ENCODE assay signal across 8 cellular contexts in genomic region chr19:51777570-51778460, GRCh38. TPM values are rescaled to one million over a fixed set of nuclear protein-coding genes. Genes with fewer than 3 reads are reported as not detected.
DNase-seq lines count a peak whose midpoint lies in the region; ATAC-seq and TF ChIP-seq lines count a peak whose summit lies in the region.

No MANE protein-coding gene starts in this region.

- in situ Hi-C loops in astrocyte of the cerebellum (cut with HindIII; ENCODE audit: low sequenced_read_pairs), result no loop called here

- no peaks in the 10 kb centered on the region for H3K27me3 ChIP-seq in GM06990 (replicated peaks; ENCODE audit: control insufficient read depth, insufficient read depth, low read length)
- H3K27me3 ChIP-seq in hepatocyte, result peaks cover 8% of the 10 kb centered on the region

- no peaks in the 10 kb centered on the region for H3K36me3 ChIP-seq in GM06990 (ENCODE audit: control insufficient read depth, insufficient read depth, low read length)
- no peaks in the 10 kb centered on the region for H3K36me3 ChIP-seq in hepatocyte (replicated peaks; ENCODE audit: insufficient read depth, low read depth)

- no peak for DNase-seq in GM06990 (ENCODE audit: extremely low read depth, insufficient read length)
- DNase-seq in NAMALWA (ENCODE audit: low spot score), result peak; percentile 65
- DNase-seq in SKM-1 (lab: John Stamatoyannopoulos, UW; ENCODE audit: unreplicated experiment), result peak; percentile 47
- DNase-seq in astrocyte of the cerebellum (ENCODE audit: low read depth), result peak; percentile 81
- peak; percentile 91 for DNase-seq in hepatocyte (ENCODE audit: low spot score)
- DNase-seq in retina, result peak; percentile 66

- H3K9me3 ChIP-seq in hepatocyte (ENCODE audit: low read depth), result no peaks in the 10 kb centered on the region

- no peak overlapping the region for H3K27ac ChIP-seq in hepatocyte

- H3K4me2 ChIP-seq in hepatocyte, result no peak overlapping the region

- no peak for ATAC-seq in HG03139 (IDR thresholded peaks at IDR 0.05; ENCODE audit: unreplicated experiment)
- no peak for ATAC-seq in HG02840 (IDR thresholded peaks at IDR 0.05; ENCODE audit: low FRiP score, unreplicated experiment)

- H3K4me3 ChIP-seq in GM06990 (replicated peaks; ENCODE audit: low read depth, low read length) (no peak overlapping the region), astrocyte of the cerebellum (ENCODE audit: low read depth, low read length) (no peak overlapping the region), hepatocyte (no peak overlapping the region)

- no peak overlapping the region for H2AFZ ChIP-seq in hepatocyte

- no peaks in the 10 kb centered on the region for H3K79me2 ChIP-seq in hepatocyte

- no peaks in the 10 kb centered on the region for H3K9me2 ChIP-seq in hepatocyte (replicated peaks; ENCODE audit: insufficient read depth)

- H4K20me1 ChIP-seq in hepatocyte (ENCODE audit: insufficient read depth, poor library complexity, severe bottlenecking), result no peaks in the 10 kb centered on the region

- no peaks in the 10 kb centered on the region for H3K4me1 ChIP-seq in hepatocyte (ENCODE audit: insufficient read depth)

- TF ChIP-seq CTCF in GM06990 (IDR thresholded peaks at IDR 0.05; ENCODE audit: insufficient read depth, low read length, poor library complexity, severe bottlenecking), result peak; percentile 65
- TF ChIP-seq CTCF in astrocyte of the cerebellum (IDR thresholded peaks at IDR 0.05; ENCODE audit: low read depth, low read length, missing control alignments), result peak; percentile 64
- TF ChIP-seq CTCF in hepatocyte (IDR thresholded peaks at IDR 0.05; ENCODE audit: poor library complexity), result peak; percentile 84

- WGBS in hepatocyte (ENCODE audit: low lambda C conversion rate, missing lambda C conversion rate), result 46% methylated on average over 23 of the region's 23 CpGs

RNA-seq across cellular contexts. Expression of gene FPR2, which starts 16.8 kb away (rescaled TPM):
- not detected in 2 replicates for total RNA-seq in hepatocyte
- not detected in 2 replicates for polyA plus RNA-seq in hepatocyte

RNA-seq across cellular contexts. Expression of gene FPR3, which starts 17.1 kb away (rescaled TPM):
- not detected in 2 replicates for total RNA-seq in hepatocyte
- not detected in 2 replicates for polyA plus RNA-seq in hepatocyte

RNA-seq across cellular contexts. Expression of gene FPR1, which starts 26.1 kb away (rescaled TPM):
- 0.24 and 0.53 TPM in 2 replicates for total RNA-seq in hepatocyte
- 1.7 and 2.6 TPM in 2 replicates for polyA plus RNA-seq in hepatocyte

RNA-seq across cellular contexts. Expression of gene HAS1, which starts 54.0 kb away (rescaled TPM):
- total RNA-seq in hepatocyte, result 0.13 TPM in 1 of 2 replicates, not detected in the other
- polyA plus RNA-seq in hepatocyte, result 0.07 and 1.4 TPM in 2 replicates
